Comparison of ENCODE assay signal across 20 cellular contexts in genomic region chr4:105345838-105346237, GRCh38.
DNase-seq lines count a peak whose midpoint lies in the region; ATAC-seq, FAIRE-seq and TF ChIP-seq lines count a peak whose summit lies in the region.
"Had no signal": no experiment of that assay in that cellular context is flagged by ENCODE, and none has a peak within 500 bp of the region (broad histone marks: within the 10 kb centered on the region; RNA-seq: fewer than 3 reads in every experiment).

No MANE protein-coding gene starts in this region.

- no peak overlapping the region for H3K4me2 ChIP-seq in HepG2 (ENCODE audit: low read depth, low read length)
- no peak overlapping the region for H3K4me2 ChIP-seq in neural cell (ENCODE audit: low read length)
- H3K4me2 ChIP-seq: BLaER1, GM23338 had no signal

- H3K4me3 ChIP-seq in HepG2 (replicated peaks in 1 of 3; ENCODE audit: insufficient read depth in 1 of 3, low read depth in 2 of 3, low read length in 3 of 3) (no peak overlapping the region), right lobe of liver (no peak overlapping the region), bronchial epithelial cell (ENCODE audit: low read depth, low read length) (no peak overlapping the region), neural cell (ENCODE audit: low read length) (no peak overlapping the region)
- H3K4me3 ChIP-seq: BLaER1, GM12878, GM23338 had no signal

- H3K4me1 Mint-ChIP-seq in activated CD4-positive, alpha-beta T cell treated with anti-CD3 and anti-CD28 coated beads for 36 hours: no peaks in the 10 kb centered on the region
- H3K4me1 Mint-ChIP-seq: CD4-positive, CD25-positive, alpha-beta regulatory T cell; GM23338; H9 had no signal

- DNase-seq in activated CD4-positive, alpha-beta T cell treated with anti-CD3 and anti-CD28 coated beads for 36 hours: no peak
- DNase-seq in activated CD4-positive, alpha-beta T cell treated with anti-CD3 and anti-CD28 coated beads for 4 hours: no peak
- DNase-seq in HepG2 (ENCODE audit: low spot score): no peak
- DNase-seq in right lobe of liver: no peak
- DNase-seq in bronchial epithelial cell (ENCODE audit: low read depth): peak; percentile 35
- no peak for DNase-seq in SW 1271 (lab: John Stamatoyannopoulos, UW)
- DNase-seq: Caco-2; CD4-positive, CD25-positive, alpha-beta regulatory T cell; CD8-positive, alpha-beta T cell; DMS153; EL; H9 had no signal

- 95% methylated on average over 2 of the region's 2 CpGs for WGBS in HepG2 (ENCODE audit: low lambda C conversion rate)
- 100% methylated on average over 2 of the region's 2 CpGs for WGBS in right lobe of liver (ENCODE audit: insufficient coverage, low coverage, low lambda C conversion rate, missing lambda C conversion rate)

- H3K9me3 Mint-ChIP-seq in activated CD4-positive, alpha-beta T cell treated with anti-CD3 and anti-CD28 coated beads for 36 hours (ENCODE audit: low read depth): no peaks in the 10 kb centered on the region
- H3K9me3 Mint-ChIP-seq: CD4-positive, CD25-positive, alpha-beta regulatory T cell; CD8-positive, alpha-beta T cell; GM23338; H9 had no signal

- POLR2A ChIA-PET in activated CD4-positive, alpha-beta T cell treated with anti-CD3 and anti-CD28 coated beads for 36 hours (lab: Charles Lee): no interaction called here
- POLR2A ChIA-PET in HepG2 (lab: Yijun Ruan, JAX): no interaction called here

- H4K20me1 ChIP-seq in HepG2 (ENCODE audit: insufficient read depth, low read length) (no peaks in the 10 kb centered on the region), neural cell (ENCODE audit: insufficient read depth) (no peaks in the 10 kb centered on the region)
- H4K20me1 ChIP-seq: BLaER1 had no signal

- no peaks in the 10 kb centered on the region for H3K36me3 ChIP-seq in HepG2 (replicated peaks in 1 of 2; ENCODE audit: control insufficient read depth in 1 of 2, insufficient read depth in 2 of 2, low read length in 2 of 2)
- H3K36me3 ChIP-seq in right lobe of liver: no peaks in the 10 kb centered on the region
- no peaks in the 10 kb centered on the region for H3K36me3 ChIP-seq in bronchial epithelial cell (ENCODE audit: control insufficient read depth, insufficient read depth, low read length)
- H3K36me3 ChIP-seq in neural cell (ENCODE audit: insufficient read depth, low read length): no peaks in the 10 kb centered on the region
- H3K36me3 ChIP-seq: BLaER1 had no signal

- no peaks in the 10 kb centered on the region for H3F3A ChIP-seq in neural cell (ENCODE audit: insufficient read depth, low read length, poor library complexity, severe bottlenecking)

- H3K9ac ChIP-seq in HepG2 (ENCODE audit: insufficient read depth, low read depth, low read length) (no peak overlapping the region), neural cell (ENCODE audit: low read length) (no peak overlapping the region)
- H3K9ac ChIP-seq: BLaER1 had no signal

- H3K4me1 ChIP-seq in HepG2 (ENCODE audit: insufficient read depth, low read length): peaks cover 47% of the 10 kb centered on the region
- H3K4me1 ChIP-seq in right lobe of liver: no peaks in the 10 kb centered on the region
- H3K4me1 ChIP-seq: Caco-2 had no signal

- no peaks in the 10 kb centered on the region for H3K27me3 ChIP-seq in HepG2 (ENCODE audit: control insufficient read depth in 1 of 2, insufficient read depth in 2 of 2, low read length in 2 of 2)
- H3K27me3 ChIP-seq in right lobe of liver: no peaks in the 10 kb centered on the region
- H3K27me3 ChIP-seq in bronchial epithelial cell (ENCODE audit: control insufficient read depth, insufficient read depth, low read length): no peaks in the 10 kb centered on the region
- H3K27me3 ChIP-seq in neural cell (ENCODE audit: insufficient read depth, low read depth, low read length): no peaks in the 10 kb centered on the region
- H3K27me3 ChIP-seq: BLaER1 had no signal

- peaks cover 2% of the 10 kb centered on the region for H3K27me3 Mint-ChIP-seq in activated CD4-positive, alpha-beta T cell treated with anti-CD3 and anti-CD28 coated beads for 36 hours
- H3K27me3 Mint-ChIP-seq: B cell had no signal

- H3K4me3 Mint-ChIP-seq in activated CD4-positive, alpha-beta T cell treated with anti-CD3 and anti-CD28 coated beads for 36 hours: no peak overlapping the region
- H3K4me3 Mint-ChIP-seq: B cell; CD4-positive, CD25-positive, alpha-beta regulatory T cell; CD8-positive, alpha-beta T cell; GM23338; H9 had no signal

- H3K79me2 ChIP-seq in HepG2 (ENCODE audit: insufficient read depth, low read length) (no peaks in the 10 kb centered on the region), neural cell (replicated peaks; ENCODE audit: insufficient read depth, low read length) (no peaks in the 10 kb centered on the region)

- H3K9me3 ChIP-seq in HepG2 (ENCODE audit: low read length) (no peaks in the 10 kb centered on the region), right lobe of liver (no peaks in the 10 kb centered on the region), neural cell (ENCODE audit: low read length) (no peaks in the 10 kb centered on the region)
- H3K9me3 ChIP-seq: BLaER1, Caco-2 had no signal

- TF ChIP-seq EP300 in HepG2 (IDR thresholded peaks at IDR 0.05; ENCODE audit: low read depth in 2 of 2, low read length in 2 of 2): no peak
- no peak for TF ChIP-seq EP300 in HepG2 (CRISPR knock-in tag; IDR thresholded peaks at IDR 0.05; ENCODE audit: borderline replicate concordance)
- TF ChIP-seq EP300 in neural cell (conservative IDR thresholded peaks at IDR 0.05; ENCODE audit: poor library complexity, severe bottlenecking): no peak

- intact Hi-C loops in activated CD4-positive, alpha-beta T cell treated with anti-CD3 and anti-CD28 coated beads for 36 hours (cut with DNase I, micrococcal nuclease): no loop called here
- intact Hi-C loops in HepG2 (cut with micrococcal nuclease; ENCODE audit: unreplicated experiment): loop anchor here (1.0 to 5.0 kb wide), 4 partner anchors 32 to 199 kb away; partner anchors contain the start of gene TET2
- intact Hi-C loops in right lobe of liver (cut with DNase I): no loop called here

- no peaks in the 10 kb centered on the region for H3K9me2 ChIP-seq in neural cell (ENCODE audit: insufficient read depth, low read length)

- no TSS peak for BruUV-seq in HepG2 (replicated peaks; lab: Mats Ljungman, UMichigan)

- no peak overlapping the region for H3K27ac ChIP-seq in HepG2 (ENCODE audit: extremely low read length, insufficient read depth, low read length)
- no peak overlapping the region for H3K27ac ChIP-seq in right lobe of liver
- peak overlapping the region; percentile 66 for H3K27ac ChIP-seq in neural cell (ENCODE audit: low read length)
- H3K27ac ChIP-seq: 22Rv1, BLaER1 had no signal

- no peaks in the 10 kb centered on the region for H3K36me3 Mint-ChIP-seq in activated CD4-positive, alpha-beta T cell treated with anti-CD3 and anti-CD28 coated beads for 36 hours (ENCODE audit: low read depth)
- H3K36me3 Mint-ChIP-seq: CD4-positive, CD25-positive, alpha-beta regulatory T cell had no signal

- TF ChIP-seq POLR2A in HepG2 (IDR thresholded peaks at IDR 0.05; ENCODE audit: insufficient read depth in 1 of 2, low read depth in 2 of 2, low read length in 2 of 2) (no peak), right lobe of liver (IDR thresholded peaks at IDR 0.05) (no peak)

- no peak for TF ChIP-seq RAD21 in HepG2 (CRISPR knock-in tag; IDR thresholded peaks at IDR 0.05)
- no peak for TF ChIP-seq RAD21 in neural cell (conservative IDR thresholded peaks at IDR 0.05)

- H3K27ac Mint-ChIP-seq in activated CD4-positive, alpha-beta T cell treated with anti-CD3 and anti-CD28 coated beads for 36 hours: no peak overlapping the region
- H3K27ac Mint-ChIP-seq: B cell; CD4-positive, CD25-positive, alpha-beta regulatory T cell; CD8-positive, alpha-beta T cell; GM23338; H9 had no signal

- CTCF ChIA-PET in activated CD4-positive, alpha-beta T cell treated with anti-CD3 and anti-CD28 coated beads for 36 hours (lab: Charles Lee): no interaction called here
- CTCF ChIA-PET in HepG2 (lab: Yijun Ruan, JAX; ENCODE audit: low intra/inter-chr PET ratio, low total read pairs): no interaction called here

- no peak overlapping the region for H2AFZ ChIP-seq in HepG2 (ENCODE audit: low read length)
- no peak overlapping the region for H2AFZ ChIP-seq in neural cell (ENCODE audit: low read depth, low read length)
- H2AFZ ChIP-seq: GM23338 had no signal

- TF ChIP-seq CTCF in HepG2 (CRISPR knock-in tag; IDR thresholded peaks at IDR 0.05) (no peak), right lobe of liver (IDR thresholded peaks at IDR 0.05) (no peak), bronchial epithelial cell (IDR thresholded peaks at IDR 0.05; ENCODE audit: insufficient read depth, low read length, severe bottlenecking) (no peak), neural cell (IDR thresholded peaks at IDR 0.05; ENCODE audit: poor library complexity, severe bottlenecking) (no peak)

- FAIRE-seq in HepG2 (lab: Jason Lieb, UNC) (no peak), bronchial epithelial cell (lab: Jason Lieb, UNC) (no peak)
- FAIRE-seq: GM12878 had no signal

- in situ Hi-C loops in HepG2 (cut with HindIII; ENCODE audit: extremely low pct_ligation_motif_present, low pct_unique_long_range_greater_than_20kb): no loop called here

- peak; percentile 70 for ATAC-seq in activated CD4-positive, alpha-beta T cell treated with anti-CD3 and anti-CD28 coated beads for 36 hours
- ATAC-seq in HepG2: peak; percentile 16; the same call in 1 of the 3 replicates
- ATAC-seq in right lobe of liver: no peak
- ATAC-seq in GM19023 (IDR thresholded peaks at IDR 0.05; ENCODE audit: unreplicated experiment): no peak
- ATAC-seq: CD8-positive, alpha-beta T cell; GM12878; GM23338; HCT116 had no signal

TF ChIP-seq in HepG2, 621 proteins besides CTCF, POLR2A, EP300 and RAD21 (continues in another document):
- TF ChIP-seq ZNF773 (CRISPR knock-in tag; IDR thresholded peaks at IDR 0.05; ENCODE audit: borderline replicate concordance) (no peak), HDAC1 (CRISPR knock-in tag; IDR thresholded peaks at IDR 0.05) (no peak), ZNF576 (CRISPR knock-in tag; IDR thresholded peaks at IDR 0.05) (no peak), ATM (IDR thresholded peaks at IDR 0.05; ENCODE audit: borderline replicate concordance) (no peak), SMAD1 (CRISPR knock-in tag; IDR thresholded peaks at IDR 0.05; ENCODE audit: borderline replicate concordance, low read depth) (no peak)

TF ChIP-seq in neural cell, 6 proteins besides CTCF, POLR2A, EP300 and RAD21 (continues in another document):
- TF ChIP-seq TAF1 (IDR thresholded peaks at IDR 0.05; ENCODE audit: low read depth) (no peak), MXI1 (conservative IDR thresholded peaks at IDR 0.05; ENCODE audit: poor library complexity, severe bottlenecking) (no peak)

Comparison
In these comparisons a context has a peak if more than half of its experiments do, and no peak if none do; other contexts are left out.
1. ATAC-seq: peak in activated CD4-positive, alpha-beta T cell treated with anti-CD3 and anti-CD28 coated beads for 36 hours (single experiment) and HepG2 (single experiment); none in right lobe of liver (0 of 4) and GM19023 (single experiment).